In genomic region chr5:139282195-139282557, GRCh38 we compare ENCODE assay signal across 17 cellular contexts. TPM values are rescaled to one million over a fixed set of nuclear protein-coding genes. Genes with fewer than 3 reads are reported as not detected.
DNase-seq lines count a peak whose midpoint lies in the region; ATAC-seq, FAIRE-seq and TF ChIP-seq lines count a peak whose summit lies in the region.
"Had no signal": no experiment of that assay in that cellular context is flagged by ENCODE, and none has a peak within 500 bp of the region (broad histone marks: within the 10 kb centered on the region; RNA-seq: fewer than 3 reads in every experiment).

No MANE protein-coding gene starts in this region.

- dilution Hi-C loops in IMR-90 (cut with HindIII; ENCODE audit: low sequenced_read_pairs, unreplicated experiment) = no loop called here

- no peak overlapping the region for H2BK15ac ChIP-seq in IMR-90 (ENCODE audit: low read depth, low read length)

- no peak overlapping the region for H2BK20ac ChIP-seq in IMR-90 (ENCODE audit: low read depth, low read length)

- no peak overlapping the region for H2AFZ ChIP-seq in IMR-90 (replicated peaks; ENCODE audit: low read length, poor library complexity)
- no peak overlapping the region for H2AFZ ChIP-seq in GM12878 (ENCODE audit: control insufficient read depth, low read depth, low read length)

- no peak overlapping the region for H3K4me2 ChIP-seq in IMR-90 (ENCODE audit: low read depth, low read length)
- no peak overlapping the region for H3K4me2 ChIP-seq in GM12878 (ENCODE audit: control insufficient read depth, insufficient read depth)

- CTCF ChIA-PET in IMR-90 (lab: Yijun Ruan, JAX) (no interaction called here), GM12878 (lab: Yijun Ruan, JAX) (interaction anchor here (0.6 to 1.7 kb wide), 3 partner anchors 12 to 55 kb away, joined by 3 to 4 read pairs (median 3); partner anchors contain the start of gene MATR3)
- CTCF ChIA-PET in activated CD8-positive, alpha-beta T cell treated with anti-CD3 and anti-CD28 coated beads for 36 hours (lab: Charles Lee) = no interaction called here

- POLR2A ChIA-PET in IMR-90 (lab: Charles Lee; ENCODE audit: unreplicated experiment) = no interaction called here
- POLR2A ChIA-PET in GM12878 (lab: Charles Lee) = interaction anchor here (1.3 kb wide), 1 partner anchor 108 kb away, joined by 3 read pairs; the partner anchor contains the start of gene MZB1
- POLR2A ChIA-PET in activated CD8-positive, alpha-beta T cell treated with anti-CD3 and anti-CD28 coated beads for 36 hours (lab: Charles Lee) = interaction anchor here (18.0 kb wide), 1 partner anchor 16 kb away, joined by 384 read pairs; the partner anchor contains the start of gene MATR3

- peaks cover 40% of the 10 kb centered on the region for H3K4me1 Mint-ChIP-seq in activated CD8-positive, alpha-beta T cell treated with anti-CD3 and anti-CD28 coated beads for 36 hours (ENCODE audit: low read depth)

- H4K20me1 ChIP-seq in IMR-90 (ENCODE audit: insufficient read depth, low read length) = peaks cover 12% of the 10 kb centered on the region
- H4K20me1 ChIP-seq in GM12878 (ENCODE audit: control insufficient read depth, insufficient read depth) = no peaks in the 10 kb centered on the region

- peaks cover 27% of the 10 kb centered on the region for H3K36me3 ChIP-seq in IMR-90 (ENCODE audit: control insufficient read depth, insufficient read depth, low read length)
- H3K36me3 ChIP-seq in GM12878 (ENCODE audit: control insufficient read depth in 2 of 2, insufficient read depth in 2 of 2, low read length in 1 of 2) = peaks cover 11 to 46% of the 10 kb centered on the region in 2 experiments
- H3K36me3 ChIP-seq: breast epithelium, neutrophil had no signal

- H3K27ac ChIP-seq in IMR-90 (ENCODE audit: insufficient read depth, low read length) (no peak overlapping the region), GM12878 (ENCODE audit: control insufficient read depth, insufficient read depth) (no peak overlapping the region)
- H3K27ac ChIP-seq: neutrophil, testis had no signal

- H3K36me3 Mint-ChIP-seq in activated naive CD4-positive, alpha-beta T cell treated with anti-CD3 and anti-CD28 coated beads, Interleukin-2, amount 50 U/mL, for 72 hours = peaks cover 10 to 47% of the 10 kb centered on the region in 2 donors
- peaks cover 76% of the 10 kb centered on the region for H3K36me3 Mint-ChIP-seq in activated CD8-positive, alpha-beta T cell treated with anti-CD3 and anti-CD28 coated beads for 36 hours (ENCODE audit: low read depth)

- H3K4me3 ChIP-seq in IMR-90 (ENCODE audit: insufficient read depth, low read depth, low read length) = no peak overlapping the region
- H3K4me3 ChIP-seq in GM12878 = no peak overlapping the region
- H3K4me3 ChIP-seq: breast epithelium, testis had no signal

- no peak overlapping the region for H4K91ac ChIP-seq in IMR-90 (ENCODE audit: insufficient read depth, low read depth, low read length)

- FAIRE-seq in GM12878 (lab: Jason Lieb, UNC) = no peak
- FAIRE-seq: islet of Langerhans had no signal

- H3K79me2 ChIP-seq in GM12878 (ENCODE audit: control insufficient read depth, insufficient read depth, low read length) = peaks cover 42% of the 10 kb centered on the region

- H4K8ac ChIP-seq in IMR-90 (ENCODE audit: low read depth in 2 of 2, low read length in 2 of 2) = no peak overlapping the region

- SMC1A ChIA-PET in GM12878 (lab: Charles Lee; ENCODE audit: uncharacterized antibody, unreplicated experiment) = interaction anchor here (1.5 kb wide), 2 partner anchors 14 to 22 kb away, joined by 3 to 4 read pairs; no protein-coding TSS in a partner anchor

- TF ChIP-seq RAD21 in IMR-90 (IDR thresholded peaks at IDR 0.05; ENCODE audit: low read length) = no peak
- no peak for TF ChIP-seq RAD21 in GM12878 (IDR thresholded peaks at IDR 0.05; ENCODE audit: insufficient read depth, low read depth, low read length)

- RAD21 ChIA-PET in GM12878 (lab: Charles Lee; ENCODE audit: unreplicated experiment) = interaction anchor here (1.0 to 1.3 kb wide), 2 partner anchors 10 to 490 kb away, joined by 3 to 7 read pairs; no protein-coding TSS in a partner anchor

- no peaks in the 10 kb centered on the region for H3K9me3 ChIP-seq in IMR-90 (ENCODE audit: control insufficient read depth, insufficient read depth, low read length)
- no peaks in the 10 kb centered on the region for H3K9me3 ChIP-seq in GM12878 (replicated peaks; ENCODE audit: control insufficient read depth, insufficient read depth, low read length)
- H3K9me3 ChIP-seq: breast epithelium, neutrophil, testis had no signal

- peak overlapping the region; percentile 51; the same call in 1 of the 2 replicates for H3K23ac ChIP-seq in IMR-90 (ENCODE audit: low read depth, low read length)

- no peaks in the 10 kb centered on the region for H3K9me3 Mint-ChIP-seq in activated naive CD4-positive, alpha-beta T cell treated with anti-CD3 and anti-CD28 coated beads, Interleukin-2, amount 50 U/mL, for 72 hours
- no peaks in the 10 kb centered on the region for H3K9me3 Mint-ChIP-seq in activated CD8-positive, alpha-beta T cell treated with anti-CD3 and anti-CD28 coated beads for 36 hours

- no peak overlapping the region for H3K27ac Mint-ChIP-seq in activated naive CD4-positive, alpha-beta T cell treated with anti-CD3 and anti-CD28 coated beads, Interleukin-2, amount 50 U/mL, for 72 hours
- no peak overlapping the region for H3K27ac Mint-ChIP-seq in activated CD8-positive, alpha-beta T cell treated with anti-CD3 and anti-CD28 coated beads for 36 hours
- H3K27ac Mint-ChIP-seq: T-helper 17 cell had no signal

- H3K4ac ChIP-seq in IMR-90 (ENCODE audit: low read depth, low read length) = no peak overlapping the region

- intact Hi-C loops in IMR-90 (cut with micrococcal nuclease) (no loop called here), GM12878 (cut with micrococcal nuclease; ENCODE audit: unreplicated experiment) (no loop called here)
- intact Hi-C loops in activated CD8-positive, alpha-beta T cell treated with anti-CD3 and anti-CD28 coated beads for 36 hours (cut with micrococcal nuclease) = loop anchor here (10.0 kb wide), 1 partner anchor 313 kb away; no protein-coding TSS in a partner anchor

- TF ChIP-seq POLR2A in IMR-90 (IDR thresholded peaks at IDR 0.05; ENCODE audit: low read depth, low read length) = no peak
- no peak for TF ChIP-seq POLR2A in GM12878 (IDR thresholded peaks at IDR 0.05; ENCODE audit: low read depth, low read length)

- H3K56ac ChIP-seq in IMR-90 (ENCODE audit: extremely low read depth, insufficient read depth, low read length) = no peak overlapping the region

- H2BK120ac ChIP-seq in IMR-90 (ENCODE audit: low read depth, low read length) = no peak overlapping the region

- H3K9ac ChIP-seq in IMR-90 (ENCODE audit: low read depth, low read length) (no peak overlapping the region), GM12878 (ENCODE audit: control insufficient read depth, insufficient read depth, low read length) (no peak overlapping the region)

- no peak overlapping the region for H3K18ac ChIP-seq in IMR-90 (ENCODE audit: low read depth, low read length)

- in situ Hi-C loops in IMR-90 (cut with MboI; ENCODE audit: low sequenced_read_pairs) = no loop called here
- in situ Hi-C loops in GM12878 (cut with MboI) = no loop called here

- no peak for TF ChIP-seq CTCF in IMR-90 (conservative IDR thresholded peaks at IDR 0.05; ENCODE audit: low read depth, low read length)
- TF ChIP-seq CTCF in GM12878 (IDR thresholded peaks at IDR 0.05 in 2 of 3, conservative IDR thresholded peaks at IDR 0.05 in 1 of 3; ENCODE audit: control insufficient read depth in 2 of 3, extremely low read depth in 1 of 3, insufficient read depth in 1 of 3, low read depth in 3 of 3, low read length in 3 of 3) = no peak
- no peak for TF ChIP-seq CTCF in activated CD8-positive, alpha-beta T cell treated with anti-CD3 and anti-CD28 coated beads for 36 hours (IDR thresholded peaks at IDR 0.05)

- no peak overlapping the region for H2AK9ac ChIP-seq in IMR-90 (replicated peaks; ENCODE audit: low read depth, low read length, poor library complexity)

- H3K4me3 Mint-ChIP-seq in activated CD8-positive, alpha-beta T cell treated with anti-CD3 and anti-CD28 coated beads for 36 hours = no peak overlapping the region
- H3K4me3 Mint-ChIP-seq: T-helper 17 cell had no signal

- ATAC-seq in IMR-90 (ENCODE audit: low read depth) (peak; percentile 31; the same call in 1 of the 2 replicates), GM12878 (no peak), HG02763 (IDR thresholded peaks at IDR 0.05; ENCODE audit: unreplicated experiment) (no peak)
- ATAC-seq in activated naive CD4-positive, alpha-beta T cell treated with anti-CD3 and anti-CD28 coated beads, Interleukin-2, amount 50 U/mL, for 72 hours = no peak
- ATAC-seq in activated CD8-positive, alpha-beta T cell treated with anti-CD3 and anti-CD28 coated beads for 36 hours = no peak
- ATAC-seq: right cardiac atrium, Right ventricle myocardium inferior, T-helper 17 cell had no signal

- peaks cover 24 to 52% of the 10 kb centered on the region in 2 experiments for H3K79me1 ChIP-seq in IMR-90 (ENCODE audit: low read depth in 1 of 2, low read length in 2 of 2)

- BruUV-seq in IMR-90 (replicated peaks; lab: Mats Ljungman, UMichigan) = no TSS peak
- BruUV-seq in GM12878 (replicated peaks; lab: Mats Ljungman, UMichigan) = TSS peak; percentile 5

- no peaks in the 10 kb centered on the region for H3K27me3 Mint-ChIP-seq in activated CD8-positive, alpha-beta T cell treated with anti-CD3 and anti-CD28 coated beads for 36 hours
- H3K27me3 Mint-ChIP-seq: T-helper 17 cell had no signal

- no peaks in the 10 kb centered on the region for H3K27me3 ChIP-seq in IMR-90 (ENCODE audit: control insufficient read depth, insufficient read depth, low read length)
- H3K27me3 ChIP-seq in GM12878 (replicated peaks in 1 of 2; ENCODE audit: control insufficient read depth in 2 of 2, insufficient read depth in 2 of 2, low read length in 1 of 2) = no peaks in the 10 kb centered on the region
- H3K27me3 ChIP-seq: breast epithelium, neutrophil, testis had no signal

- DNase-seq in ELR (ENCODE audit: low read depth) = peak; percentile 73
- DNase-seq in IMR-90 = peak; percentile 55
- DNase-seq in GM12878 (ENCODE audit: low read depth, low spot score) = no peak
- DNase-seq in iris pigment epithelial cell (ENCODE audit: low read depth) = peak; percentile 57
- DNase-seq in activated naive CD4-positive, alpha-beta T cell treated with anti-CD3 and anti-CD28 coated beads, Interleukin-2, amount 50 U/mL, for 72 hours (ENCODE audit: low spot score in 2 of 2) = no peak
- DNase-seq in activated CD8-positive, alpha-beta T cell treated with anti-CD3 and anti-CD28 coated beads for 36 hours = no peak
- DNase-seq: DMS153; effector CD4-positive, alpha-beta T cell; glutamatergic neuron; right cardiac atrium; T-helper 17 cell; testis had no signal

- no peak overlapping the region for H3K14ac ChIP-seq in IMR-90 (replicated peaks; ENCODE audit: low read depth, low read length)

- no peak for TF ChIP-seq EP300 in GM12878 (IDR thresholded peaks at IDR 0.05; ENCODE audit: borderline replicate concordance in 1 of 2, control insufficient read depth in 1 of 2, low read depth in 2 of 2, low read length in 2 of 2)

- H3K4me1 ChIP-seq in IMR-90 (ENCODE audit: control insufficient read depth, insufficient read depth, low read length) (peaks cover 5% of the 10 kb centered on the region), GM12878 (ENCODE audit: control insufficient read depth, insufficient read depth, low read length) (peaks cover 13% of the 10 kb centered on the region)
- H3K4me1 ChIP-seq: testis had no signal

- no peak overlapping the region for H2AK5ac ChIP-seq in IMR-90 (ENCODE audit: low read depth, low read length)

- 0 out of 2 replicates have a peak, but pooled peaks cover 6% of the 10 kb centered on the region for H3K9me1 ChIP-seq in IMR-90 (ENCODE audit: insufficient read depth, low read length)

- H4K5ac ChIP-seq in IMR-90 (ENCODE audit: low read depth, low read length) = no peak overlapping the region

- H2BK5ac ChIP-seq in IMR-90 (ENCODE audit: low read depth, low read length, poor library complexity, severe bottlenecking) = peak overlapping the region; percentile 51

RNA-seq across cellular contexts. Expression of gene MATR3, which starts 11.4 kb away (rescaled TPM):
- total RNA-seq in IMR-90 (2012; rRNA removed) (207 and 367 TPM in 2 replicates), GM12878 (2014; rRNA removed) (134 and 173 TPM in 2 replicates), GM12878 (2014; rRNA removed; fragmentation: Illumina TruSeq; extraction: Trizol) (394 and 401 TPM in 2 replicates), GM12878 (2021) (180 and 213 TPM in 2 replicates)
- polyA plus RNA-seq in IMR-90 (2012; rRNA removed) (60.0 and 81.4 TPM in 2 replicates), GM12878 (2011; rRNA removed) (230 and 407 TPM in 2 replicates), GM12878 (2014; fragmentation: Illumina TruSeq; extraction: Trizol) (276 and 414 TPM in 2 replicates), GM12878 (2014; fragmentation: Nextera tagmentation; extraction: Ambion mirVana) (100 to 1,000 TPM; 149 to 187 TPM), GM12878 (2014; rRNA removed) (194 and 201 TPM in 2 replicates), GM12878 (2016; fragmentation: Nextera tagmentation; extraction: Ambion mirVana) (100 to 1,000 TPM; 347 to 380 TPM)
- polyA plus RNA-seq in IMR-90 (2012; cell fraction: cytosol; rRNA removed) = 16.0 and 25.6 TPM in 2 replicates
- 18.4 and 79.4 TPM in 2 replicates for polyA plus RNA-seq in IMR-90 (2012; cell fraction: nucleus; rRNA removed; ENCODE audit: low replicate concordance)
- 599 and 630 TPM in 2 replicates for total RNA-seq in GM12878 (2013; cell fraction: nucleolus; rRNA removed)
- polyA plus RNA-seq in GM12878 (2011; ENCODE audit: low read depth) = 70.2 TPM
- polyA plus RNA-seq in GM12878 (2011; cell fraction: cytosol; rRNA removed) = 102 and 125 TPM in 2 replicates
- 123 and 141 TPM in 2 replicates for polyA plus RNA-seq in GM12878 (2011; cell fraction: nucleus; rRNA removed)
- 146 and 152 TPM in 2 replicates for polyA plus RNA-seq in GM12878 (2012)
- 284 and 298 TPM in 2 replicates for polyA minus RNA-seq in GM12878 (2011; rRNA and poly(A)+ RNA removed)
- 79.1 and 117 TPM in 2 replicates for polyA minus RNA-seq in GM12878 (2011; cell fraction: cytosol; rRNA and poly(A)+ RNA removed)
- 110 and 161 TPM in 2 replicates for polyA minus RNA-seq in GM12878 (2011; cell fraction: nucleus; rRNA and poly(A)+ RNA removed)
- total RNA-seq in activated naive CD4-positive, alpha-beta T cell treated with anti-CD3 and anti-CD28 coated beads, Interleukin-2, amount 50 U/mL, for 72 hours = 100 to 1,000 TPM; 160 to 182 TPM
- 100 to 1,000 TPM; 181 to 209 TPM for total RNA-seq in activated CD8-positive, alpha-beta T cell treated with anti-CD3 and anti-CD28 coated beads for 36 hours

RNA-seq across cellular contexts. Expression of gene PAIP2, which starts 59.5 kb away (rescaled TPM):
- 41.9 and 95.0 TPM in 2 replicates for total RNA-seq in IMR-90 (2012; rRNA removed)
- polyA plus RNA-seq in IMR-90 (2012; rRNA removed) = 48.8 and 59.5 TPM in 2 replicates
- 11.6 and 15.5 TPM in 2 replicates for polyA plus RNA-seq in IMR-90 (2012; cell fraction: cytosol; rRNA removed)
- 5.3 and 32.3 TPM in 2 replicates for polyA plus RNA-seq in IMR-90 (2012; cell fraction: nucleus; rRNA removed; ENCODE audit: low replicate concordance)
- 42.6 and 50.2 TPM in 2 replicates for total RNA-seq in GM12878 (2013; cell fraction: nucleolus; rRNA removed)
- total RNA-seq in GM12878 (2014; rRNA removed) = 49.9 and 55.2 TPM in 2 replicates
- total RNA-seq in GM12878 (2014; rRNA removed; fragmentation: Illumina TruSeq; extraction: Trizol) = 57.6 and 58.4 TPM in 2 replicates
- 60.5 and 71.1 TPM in 2 replicates for total RNA-seq in GM12878 (2021)
- polyA plus RNA-seq in GM12878 (2011; ENCODE audit: low read depth) = 70.0 TPM
- polyA plus RNA-seq in GM12878 (2011; rRNA removed) = 143 and 198 TPM in 2 replicates
- polyA plus RNA-seq in GM12878 (2011; cell fraction: cytosol; rRNA removed) = 55.0 and 60.8 TPM in 2 replicates
- 32.5 and 35.7 TPM in 2 replicates for polyA plus RNA-seq in GM12878 (2011; cell fraction: nucleus; rRNA removed)
- polyA plus RNA-seq in GM12878 (2012) = 95.1 and 144 TPM in 2 replicates
- 105 and 125 TPM in 2 replicates for polyA plus RNA-seq in GM12878 (2014; fragmentation: Illumina TruSeq; extraction: Trizol)
- 100 to 1,000 TPM; 100 to 113 TPM for polyA plus RNA-seq in GM12878 (2014; fragmentation: Nextera tagmentation; extraction: Ambion mirVana)
- 51.8 and 67.3 TPM in 2 replicates for polyA plus RNA-seq in GM12878 (2014; rRNA removed)
- polyA plus RNA-seq in GM12878 (2016; fragmentation: Nextera tagmentation; extraction: Ambion mirVana) = 100 to 1,000 TPM; 153 to 154 TPM
- polyA minus RNA-seq in GM12878 (2011; rRNA and poly(A)+ RNA removed) = 35.6 and 57.1 TPM in 2 replicates
- 26.6 and 28.4 TPM in 2 replicates for polyA minus RNA-seq in GM12878 (2011; cell fraction: cytosol; rRNA and poly(A)+ RNA removed)
- polyA minus RNA-seq in GM12878 (2011; cell fraction: nucleus; rRNA and poly(A)+ RNA removed) = 12.2 and 16.5 TPM in 2 replicates
- 100 to 1,000 TPM in 1 of 2 donors, 10 to 100 TPM in 1; 85.7 to 111 TPM for total RNA-seq in activated naive CD4-positive, alpha-beta T cell treated with anti-CD3 and anti-CD28 coated beads, Interleukin-2, amount 50 U/mL, for 72 hours
- 100 to 1,000 TPM; 110 to 113 TPM for total RNA-seq in activated CD8-positive, alpha-beta T cell treated with anti-CD3 and anti-CD28 coated beads for 36 hours

Comparison
In these comparisons a context has a peak if more than half of its experiments do, and no peak if none do; other contexts are left out.
1. DNase-seq: peak in ELR (single experiment), IMR-90 (single experiment) and iris pigment epithelial cell (single experiment); none in GM12878 (single experiment), activated naive CD4-positive, alpha-beta T cell treated with anti-CD3 and anti-CD28 coated beads, Interleukin-2, amount 50 U/mL, for 72 hours (0 of 2) and activated CD8-positive, alpha-beta T cell treated with anti-CD3 and anti-CD28 coated beads for 36 hours (single experiment).